ENCODE assay signal across 8 cellular contexts in genomic region chr6:97586344-97586743, GRCh38.
A peak's percentile ranks its signal among the peaks of the same experiment; 100 is the strongest.
DNase-seq lines count a peak whose midpoint lies in the region; ATAC-seq, FAIRE-seq and TF ChIP-seq lines count a peak whose summit lies in the region.

No MANE protein-coding gene starts in this region.

- H3K27me3 Mint-ChIP-seq in activated naive CD8-positive, alpha-beta T cell treated with anti-CD3 and anti-CD28 coated beads for 36 hours = no peaks in the 10 kb centered on the region

- no peak overlapping the region for H2AFZ ChIP-seq in MM.1S (ENCODE audit: low read length)

- H3K4me3 ChIP-seq in left ventricle myocardium inferior (no peak overlapping the region), right cardiac atrium (ENCODE audit: low read length) (no peak overlapping the region), MM.1S (ENCODE audit: low read length) (no peak overlapping the region), choroid plexus epithelial cell (ENCODE audit: low read depth, low read length) (no peak overlapping the region), aorta (ENCODE audit: low read length in 2 of 2) (no peak overlapping the region)

- ATAC-seq in right cardiac atrium = no peak
- no peak for ATAC-seq in HG03460 (IDR thresholded peaks at IDR 0.05; ENCODE audit: unreplicated experiment)
- no peak for ATAC-seq in aorta (ENCODE audit: low FRiP score)

- no peaks in the 10 kb centered on the region for H4K20me1 ChIP-seq in MM.1S (ENCODE audit: insufficient read depth, low read length)

- H3K27ac ChIP-seq in left ventricle myocardium inferior (replicated peaks) (no peak overlapping the region), right cardiac atrium (ENCODE audit: low read length) (no peak overlapping the region), MM.1S (ENCODE audit: low read length) (no peak overlapping the region), aorta (ENCODE audit: low read depth in 1 of 2, low read length in 2 of 2) (no peak overlapping the region)

- H3K4me3 Mint-ChIP-seq in activated naive CD8-positive, alpha-beta T cell treated with anti-CD3 and anti-CD28 coated beads for 36 hours = no peak overlapping the region

- no peak for DNase-seq in left ventricle myocardium inferior
- DNase-seq in right cardiac atrium = no peak
- DNase-seq in MM.1S = no peak
- peak; percentile 69 for DNase-seq in choroid plexus epithelial cell (ENCODE audit: low read depth)
- peak; percentile 1 for DNase-seq in urothelium cell line (ENCODE audit: low spot score)
- DNase-seq in activated naive CD8-positive, alpha-beta T cell treated with anti-CD3 and anti-CD28 coated beads for 36 hours = no peak
- DNase-seq in aorta = no peak

- H3K4me1 ChIP-seq in left ventricle myocardium inferior = no peaks in the 10 kb centered on the region
- H3K4me1 ChIP-seq in right cardiac atrium (ENCODE audit: control insufficient read depth, insufficient read depth, low read length) = no peaks in the 10 kb centered on the region
- no peaks in the 10 kb centered on the region for H3K4me1 ChIP-seq in MM.1S (ENCODE audit: low read length)
- no peaks in the 10 kb centered on the region for H3K4me1 ChIP-seq in aorta (ENCODE audit: control insufficient read depth in 1 of 2, insufficient read depth in 2 of 2, low read length in 2 of 2)

- H3K4me1 Mint-ChIP-seq in activated naive CD8-positive, alpha-beta T cell treated with anti-CD3 and anti-CD28 coated beads for 36 hours = no peaks in the 10 kb centered on the region

- intact Hi-C loops in left ventricle myocardium inferior (cut with micrococcal nuclease) = no loop called here
- intact Hi-C loops in right cardiac atrium (cut with DNase I) = no loop called here
- intact Hi-C loops in aorta (cut with DNase I) = no loop called here

- H3K9ac ChIP-seq in MM.1S (ENCODE audit: low read length) = no peak overlapping the region

- H3K27me3 ChIP-seq in left ventricle myocardium inferior (ENCODE audit: low read depth) (no peaks in the 10 kb centered on the region), right cardiac atrium (ENCODE audit: control insufficient read depth, insufficient read depth) (no peaks in the 10 kb centered on the region), MM.1S (replicated peaks; ENCODE audit: insufficient read depth, low read length) (no peaks in the 10 kb centered on the region), aorta (ENCODE audit: control insufficient read depth in 1 of 2, insufficient read depth in 2 of 2, low read length in 1 of 2) (no peaks in the 10 kb centered on the region)

- H3K36me3 Mint-ChIP-seq in activated naive CD8-positive, alpha-beta T cell treated with anti-CD3 and anti-CD28 coated beads for 36 hours = no peaks in the 10 kb centered on the region

- no peaks in the 10 kb centered on the region for H3K9me3 Mint-ChIP-seq in activated naive CD8-positive, alpha-beta T cell treated with anti-CD3 and anti-CD28 coated beads for 36 hours

- H3F3A ChIP-seq in MM.1S (ENCODE audit: insufficient read depth, low read length) = no peaks in the 10 kb centered on the region

- no peaks in the 10 kb centered on the region for H3K9me2 ChIP-seq in MM.1S (replicated peaks; ENCODE audit: insufficient read depth, low read length)

- peak; percentile 43 for TF ChIP-seq CTCF in left ventricle myocardium inferior (IDR thresholded peaks at IDR 0.05; ENCODE audit: borderline replicate concordance)
- peak; percentile 12; the same call in 1 of the 2 replicates for TF ChIP-seq CTCF in MM.1S (IDR thresholded peaks at IDR 0.05; ENCODE audit: low read length)
- TF ChIP-seq CTCF in choroid plexus epithelial cell (conservative IDR thresholded peaks at IDR 0.05; ENCODE audit: low read depth, low read length) = peak; percentile 64

- no peak overlapping the region for H3K4me2 ChIP-seq in MM.1S (ENCODE audit: low read depth, low read length)

- H3K27ac Mint-ChIP-seq in activated naive CD8-positive, alpha-beta T cell treated with anti-CD3 and anti-CD28 coated beads for 36 hours = no peak overlapping the region

- no peak for FAIRE-seq in urothelium cell line (lab: Jason Lieb, UNC)

- no peaks in the 10 kb centered on the region for H3K9me3 ChIP-seq in left ventricle myocardium inferior (replicated peaks)
- H3K9me3 ChIP-seq in right cardiac atrium (ENCODE audit: control insufficient read depth, low read length) = no peaks in the 10 kb centered on the region
- H3K9me3 ChIP-seq in MM.1S (replicated peaks; ENCODE audit: insufficient read depth, low read length) = no peaks in the 10 kb centered on the region
- no peaks in the 10 kb centered on the region for H3K9me3 ChIP-seq in aorta (ENCODE audit: control insufficient read depth, low read length)

- no peaks in the 10 kb centered on the region for H3K79me2 ChIP-seq in MM.1S (ENCODE audit: low read length)

- H3K36me3 ChIP-seq in left ventricle myocardium inferior = no peaks in the 10 kb centered on the region
- H3K36me3 ChIP-seq in MM.1S (replicated peaks; ENCODE audit: insufficient read depth, low read length) = no peaks in the 10 kb centered on the region
- H3K36me3 ChIP-seq in aorta (ENCODE audit: control insufficient read depth in 1 of 2, insufficient read depth in 2 of 2, low read length in 1 of 2) = no peaks in the 10 kb centered on the region

Comparison
In these comparisons a context has a peak if more than half of its experiments do, and no peak if none do; other contexts are left out.
1. DNase-seq: peak in choroid plexus epithelial cell (single experiment) and urothelium cell line (single experiment); none in left ventricle myocardium inferior (single experiment), right cardiac atrium (0 of 3), MM.1S (single experiment), activated naive CD8-positive, alpha-beta T cell treated with anti-CD3 and anti-CD28 coated beads for 36 hours (single experiment) and aorta (0 of 2).
2. CTCF ChIP-seq: peak in every context shown above with its lines; median percentile 64 in choroid plexus epithelial cell; 43 in left ventricle myocardium inferior; 12 in MM.1S.